In genomic region chr18:47996091-47996541, GRCh38 we compare ENCODE assay signal across 1 cellular context.
TF ChIP-seq lines count a peak whose summit lies in the region.

No MANE protein-coding gene starts in this region.

TF ChIP-seq in SK-N-SH treated with all-trans-retinoic acid at 6 μM for 48 hours, 23 proteins besides CTCF, POLR2A, EP300 and RAD21 (continued from another document):
- TF ChIP-seq POU6F1 (CRISPR knock-in tag; IDR thresholded peaks at IDR 0.05; ENCODE audit: borderline replicate concordance, low read depth): no peak
- no peak for TF ChIP-seq ZNF565 (CRISPR knock-in tag; conservative IDR thresholded peaks at IDR 0.05; ENCODE audit: low read depth)
